In genomic region chr12:108752387-108752786, GRCh38 we compare ENCODE assay signal across 16 cellular contexts. TPM values are rescaled to one million over a fixed set of nuclear protein-coding genes. Genes with fewer than 3 reads are reported as not detected.
DNase-seq lines count a peak whose midpoint lies in the region; ATAC-seq and TF ChIP-seq lines count a peak whose summit lies in the region.
"Had no signal": no experiment of that assay in that cellular context is flagged by ENCODE, and none has a peak within 500 bp of the region (broad histone marks: within the 10 kb centered on the region; RNA-seq: fewer than 3 reads in every experiment).

No MANE protein-coding gene starts in this region.

- H3K36me3 ChIP-seq in heart left ventricle (no peaks in the 10 kb centered on the region), mucosa of rectum (ENCODE audit: control insufficient read depth in 2 of 2, insufficient read depth in 2 of 2, low read length in 2 of 2) (no peaks in the 10 kb centered on the region)
- H3K36me3 ChIP-seq: SJSA1 had no signal

- H3K27ac ChIP-seq in heart left ventricle (peak overlapping the region in 1 of 12 donors; percentile 63), mucosa of rectum (ENCODE audit: low read depth in 2 of 2, low read length in 2 of 2) (peak overlapping the region; percentile 44 to 51)
- H3K27ac ChIP-seq: epithelial cell of prostate, SJSA1 had no signal

- intact Hi-C loops in heart left ventricle (cut with DNase I), result no loop called here

- H3K9ac ChIP-seq in mucosa of rectum (ENCODE audit: low read depth in 1 of 2, low read length in 2 of 2), result no peak overlapping the region

- H3K4me3 ChIP-seq in heart left ventricle (no peak overlapping the region), mucosa of rectum (ENCODE audit: low read length in 2 of 2) (no peak overlapping the region)
- H3K4me3 ChIP-seq: GM23338, SJSA1 had no signal

- peak in 3 of 4 donors; percentile 20 to 63 (median 39) for ATAC-seq in heart left ventricle
- ATAC-seq: activated CD4-positive, CD25-positive, alpha-beta regulatory T cell treated with anti-CD3 and anti-CD28 coated beads, Interleukin-2, amount 50 U/mL, for 24 hours; GM23338 had no signal

- WGBS in heart left ventricle, 4 donors, result 64 to 76% (median 73%) methylated on average over 1 of the region's 1 CpG

- no peak for TF ChIP-seq POLR2A in heart left ventricle (IDR thresholded peaks at IDR 0.05)

- peaks cover 0 to 8% (median 0%) of the 10 kb centered on the region in 12 donors for H3K4me1 ChIP-seq in heart left ventricle
- peaks cover 4% of the 10 kb centered on the region in 2 donors for H3K4me1 ChIP-seq in mucosa of rectum (ENCODE audit: control insufficient read depth in 2 of 2, insufficient read depth in 2 of 2, low read length in 2 of 2)
- H3K4me1 ChIP-seq: SJSA1 had no signal

- no peak for TF ChIP-seq CTCF in heart left ventricle (IDR thresholded peaks at IDR 0.05)

- H3K9me3 ChIP-seq in heart left ventricle (no peaks in the 10 kb centered on the region), mucosa of rectum (ENCODE audit: control insufficient read depth in 2 of 2, low read length in 2 of 2) (no peaks in the 10 kb centered on the region)
- H3K9me3 ChIP-seq: SJSA1 had no signal

- H3K27me3 ChIP-seq in heart left ventricle (no peaks in the 10 kb centered on the region), mucosa of rectum (ENCODE audit: control insufficient read depth in 2 of 2, insufficient read depth in 2 of 2, low read length in 2 of 2) (no peaks in the 10 kb centered on the region)
- H3K27me3 ChIP-seq: SJSA1 had no signal

- peak; percentile 76 for DNase-seq in D341Med (ENCODE audit: low spot score)
- peak; percentile 82 for DNase-seq in NCI-H82 (lab: John Stamatoyannopoulos, UW)
- peak in 1 of 5 donors; percentile 45 for DNase-seq in heart left ventricle
- no peak for DNase-seq in GF-D8 (lab: John Stamatoyannopoulos, UW)
- DNase-seq in kidney tubule cell (ENCODE audit: low spot score), result no peak
- DNase-seq in NCI-H2107 treated with DMSO at 0.1 percent for 48 hours (lab: John Stamatoyannopoulos, UW; ENCODE audit: unreplicated experiment), result no peak
- no peak for DNase-seq in activated gamma-delta T cell treated with Interleukin-2 at 50 U/mL for 16 hours
- DNase-seq: activated naive CD8-positive, alpha-beta T cell treated with anti-CD3 and anti-CD28 coated beads for 36 hours; NCI-H1417 treated with DMSO at 0.1 percent for 48 hours; stimulated activated CD4-positive, alpha-beta T cell treated with anti-CD3 and anti-CD28 coated beads, Interleukin-2, amount 100 ng/mL, for 24 hours; T-helper 9 cell had no signal

RNA-seq across cellular contexts. Expression of gene CORO1C, which starts 21.1 kb away (rescaled TPM):
- total RNA-seq in heart left ventricle, result 100 to 1,000 TPM in 1 of 9 donors, 10 to 100 TPM in 8; 48.3 to 119 (median 68.5) TPM
- polyA plus RNA-seq in heart left ventricle, result 10 to 100 TPM; 18.3 to 55.2 TPM

Comparison
In these comparisons a context has a peak if more than half of its experiments do, and no peak if none do; other contexts are left out.
1. DNase-seq: peak in D341Med (single experiment) and NCI-H82 (single experiment); none in GF-D8 (single experiment), kidney tubule cell (single experiment), NCI-H2107 treated with DMSO at 0.1 percent for 48 hours (single experiment) and activated gamma-delta T cell treated with Interleukin-2 at 50 U/mL for 16 hours (single experiment).